In genomic region chr9:125407974-125408900, GRCh38 we compare ENCODE assay signal across 8 cellular contexts.
DNase-seq lines count a peak whose midpoint lies in the region; ATAC-seq and TF ChIP-seq lines count a peak whose summit lies in the region.

No MANE protein-coding gene starts in this region.

- H3K4me3 Mint-ChIP-seq in activated T-cell treated with anti-CD3 and anti-CD28 coated beads, Interleukin-2, amount 50 U/mL, for 4 hours, result peak overlapping the region; percentile 78
- H3K4me3 Mint-ChIP-seq in naive B cell, result peak overlapping the region; percentile 76 to 94 (median 88)

- peaks cover 32% of the 10 kb centered on the region for H3K27me3 Mint-ChIP-seq in activated T-cell treated with anti-CD3 and anti-CD28 coated beads, Interleukin-2, amount 50 U/mL, for 4 hours (ENCODE audit: low read depth)
- H3K27me3 Mint-ChIP-seq in naive B cell, result peaks cover 15 to 37% (median 28%) of the 10 kb centered on the region in 3 donors

- H3K4me3 ChIP-seq in OCI-LY1 (ENCODE audit: low read depth, low read length, poor library complexity, severe bottlenecking), result peak overlapping the region; percentile 65

- no peaks in the 10 kb centered on the region for H3K36me3 Mint-ChIP-seq in activated T-cell treated with anti-CD3 and anti-CD28 coated beads, Interleukin-2, amount 50 U/mL, for 4 hours (ENCODE audit: insufficient read depth)
- H3K36me3 Mint-ChIP-seq in naive B cell, result no peaks in the 10 kb centered on the region

- TF ChIP-seq CTCF in OCI-LY1 (IDR thresholded peaks at IDR 0.05; ENCODE audit: low read length), result peak; percentile 78

- peak; percentile 89 for ATAC-seq in activated T-cell treated with anti-CD3 and anti-CD28 coated beads, Interleukin-2, amount 50 U/mL, for 4 hours
- peak; percentile 88 to 89 for ATAC-seq in naive B cell (ENCODE audit: low read depth in 2 of 2)

- H3K79me2 ChIP-seq in OCI-LY1 (ENCODE audit: insufficient read depth, low read length), result no peaks in the 10 kb centered on the region

- peaks cover 29% of the 10 kb centered on the region for H3K4me1 ChIP-seq in OCI-LY1 (ENCODE audit: insufficient read depth, low read length, severe bottlenecking)

- H3K4me2 ChIP-seq in OCI-LY1 (ENCODE audit: low read length), result peak overlapping the region; percentile 73

- H3K9me3 Mint-ChIP-seq in activated T-cell treated with anti-CD3 and anti-CD28 coated beads, Interleukin-2, amount 50 U/mL, for 4 hours, result no peaks in the 10 kb centered on the region
- no peaks in the 10 kb centered on the region for H3K9me3 Mint-ChIP-seq in naive B cell

- no peak overlapping the region for H3K27ac ChIP-seq in OCI-LY1 (ENCODE audit: low read depth, low read length, poor library complexity, severe bottlenecking)

- no peaks in the 10 kb centered on the region for H3K36me3 ChIP-seq in OCI-LY1 (ENCODE audit: insufficient read depth, low read length)

- H3F3A ChIP-seq in OCI-LY1 (ENCODE audit: insufficient read depth, low read length), result no peaks in the 10 kb centered on the region

- H3K9me2 ChIP-seq in OCI-LY1 (ENCODE audit: low read depth, low read length), result no peaks in the 10 kb centered on the region

- peak overlapping the region; percentile 46; the same call in 1 of the 2 replicates for H3K9ac ChIP-seq in OCI-LY1 (ENCODE audit: low read length)

- H3K27me3 ChIP-seq in OCI-LY1 (ENCODE audit: insufficient read depth, low read length), result peaks cover 5% of the 10 kb centered on the region; the same call in 1 of the 2 replicates

- DNase-seq in DMS 273 (lab: John Stamatoyannopoulos, UW; ENCODE audit: unreplicated experiment) (peak; percentile 89), DMS 273 treated with DMSO at 0.1 percent for 48 hours (lab: John Stamatoyannopoulos, UW) (no peak), HS-5 (ENCODE audit: low read depth) (peak; percentile 34), fibroblast of gingiva (ENCODE audit: low read depth) (peak; percentile 56), naive B cell (peak; percentile 72)
- peak; percentile 76 for DNase-seq in activated T-cell treated with anti-CD3 and anti-CD28 coated beads, Interleukin-2, amount 50 U/mL, for 4 hours
- DNase-seq in stimulated activated CD8-positive, alpha-beta memory T cell treated with anti-CD3 and anti-CD28 coated beads, Interleukin-7, amount 100 ng/mL, for 4 hours (ENCODE audit: low read depth in 2 of 2), result peak; percentile 47 to 61

- H4K20me1 ChIP-seq in OCI-LY1 (ENCODE audit: insufficient read depth, low read length), result no peaks in the 10 kb centered on the region

- no peaks in the 10 kb centered on the region for H3K9me3 ChIP-seq in OCI-LY1 (ENCODE audit: low read length)

- H3K27ac Mint-ChIP-seq in naive B cell, result peak overlapping the region in 2 of 6 donors; percentile 14 to 59

- peaks cover 8% of the 10 kb centered on the region for H3K4me1 Mint-ChIP-seq in activated T-cell treated with anti-CD3 and anti-CD28 coated beads, Interleukin-2, amount 50 U/mL, for 4 hours (ENCODE audit: low read depth)
- H3K4me1 Mint-ChIP-seq in naive B cell, result peaks cover 16 to 24% (median 19%) of the 10 kb centered on the region in 3 donors

- no peak overlapping the region for H2AFZ ChIP-seq in OCI-LY1 (ENCODE audit: low read length)
